ENCODE assay signal across 20 cellular contexts in the genomic region with DNA sequence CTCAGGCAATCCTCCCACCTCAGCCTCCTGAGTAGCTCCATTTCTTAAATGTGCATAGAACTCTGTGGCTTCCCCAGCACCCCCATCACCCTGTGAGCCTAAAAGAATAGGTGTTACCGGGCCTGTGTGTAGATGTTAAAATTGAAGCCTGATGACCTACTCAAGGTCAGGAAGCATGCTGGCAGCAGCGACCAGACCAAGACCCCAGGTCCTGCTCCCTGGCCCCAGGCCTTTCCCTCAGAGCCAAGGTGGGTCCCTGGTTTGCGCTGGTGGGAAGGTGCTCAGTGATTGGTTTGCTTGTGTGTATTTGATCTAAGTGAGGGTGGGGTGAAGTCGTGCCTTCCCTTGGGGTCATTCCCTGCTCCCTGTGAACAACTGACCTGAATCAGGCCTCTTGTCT. TPM values are rescaled to one million over a fixed set of nuclear protein-coding genes. Genes with fewer than 3 reads are reported as not detected.
DNase-seq lines count a peak whose midpoint lies in the region; ATAC-seq and TF ChIP-seq lines count a peak whose summit lies in the region.
"Had no signal": no experiment of that assay in that cellular context is flagged by ENCODE, and none has a peak within 500 bp of the region (broad histone marks: within the 10 kb centered on the region; RNA-seq: fewer than 3 reads in every experiment).

No MANE protein-coding gene starts in this region.

- DNase-seq in GM23248: no peak
- DNase-seq in SJSA1 (ENCODE audit: low read depth in 1 of 2, low spot score in 2 of 2): no peak
- no peak for DNase-seq in neural progenitor cell (ENCODE audit: low spot score)
- no peak for DNase-seq in suprapubic skin (ENCODE audit: low spot score in 2 of 2)
- DNase-seq in prostate gland (ENCODE audit: low spot score): no peak
- no peak for DNase-seq in ecto neural progenitor cell (ENCODE audit: low spot score)
- DNase-seq: ACHN; activated CD8-positive, alpha-beta memory T cell treated with anti-CD3 and anti-CD28 coated beads, Interleukin-2, amount 50 U/mL, for 48 hours; cortex of kidney; KG1; mucosa of descending colon; NCI-H2171 treated with DMSO at 0.1 percent for 48 hours; NCI-H526; testis had no signal

- H3K4me1 Mint-ChIP-seq in neural progenitor cell: peaks cover 65% of the 10 kb centered on the region

- H3K27me3 Mint-ChIP-seq in neural progenitor cell (ENCODE audit: insufficient read depth, low read depth): peaks cover 15% of the 10 kb centered on the region

- H3K9me3 ChIP-seq in GM23248 (ENCODE audit: low read depth) (no peaks in the 10 kb centered on the region), SJSA1 (replicated peaks) (no peaks in the 10 kb centered on the region), iPS-15b (ENCODE audit: control insufficient read depth, insufficient read depth, low read length) (no peaks in the 10 kb centered on the region), neural progenitor cell (ENCODE audit: low read depth) (no peaks in the 10 kb centered on the region), suprapubic skin (no peaks in the 10 kb centered on the region), prostate gland (no peaks in the 10 kb centered on the region)
- H3K9me3 ChIP-seq: mucosa of descending colon, testis had no signal

- H3K36me3 ChIP-seq in GM23248 (ENCODE audit: low read depth): no peaks in the 10 kb centered on the region
- no peaks in the 10 kb centered on the region for H3K36me3 ChIP-seq in SJSA1
- H3K36me3 ChIP-seq in iPS-15b (ENCODE audit: control insufficient read depth, insufficient read depth, low read length): no peaks in the 10 kb centered on the region
- H3K36me3 ChIP-seq in neural progenitor cell: no peaks in the 10 kb centered on the region
- no peaks in the 10 kb centered on the region for H3K36me3 ChIP-seq in suprapubic skin
- no peaks in the 10 kb centered on the region for H3K36me3 ChIP-seq in prostate gland

- 68 to 74% methylated on average over 4 of the region's 4 CpGs for WGBS in GM23248 (ENCODE audit: low coverage in 1 of 2, low lambda C conversion rate in 2 of 2, missing lambda C conversion rate in 2 of 2), 2 experiments
- 75% methylated on average over 2 of the region's 4 CpGs for WGBS in suprapubic skin
- 80% methylated on average over 4 of the region's 4 CpGs for WGBS in prostate gland

- H3K27ac ChIP-seq in GM23248 (peak overlapping the region; percentile 23; the same call in 1 of the 2 replicates), SJSA1 (peak overlapping the region; percentile 82), neural progenitor cell (no peak overlapping the region), suprapubic skin (no peak overlapping the region), prostate gland (no peak overlapping the region)
- H3K27ac ChIP-seq: testis had no signal

- peak overlapping the region; percentile 76 for H2AFZ ChIP-seq in GM23248
- peak overlapping the region; percentile 63 for H2AFZ ChIP-seq in neural progenitor cell (replicated peaks)

- peak overlapping the region; percentile 84 for H3K27ac Mint-ChIP-seq in neural progenitor cell
- H3K27ac Mint-ChIP-seq: CD14-positive monocyte; T-helper 1 cell treated with Interleukin-12 subunit alpha and Interleukin-12 subunit beta and Interleukin-4 antibody, amounts not matched to agents 30 μg/mL and 1 μg/mL, for 36 hours had no signal

- H3F3A ChIP-seq in GM23248 (ENCODE audit: insufficient read depth) (0 out of 2 replicates have a peak, but pooled peaks cover 3% of the 10 kb centered on the region), neural progenitor cell (ENCODE audit: low read depth) (peaks cover 45% of the 10 kb centered on the region)

- ATAC-seq in HG03108 (IDR thresholded peaks at IDR 0.05; ENCODE audit: unreplicated experiment): no peak
- ATAC-seq: mucosa of descending colon had no signal

- no peaks in the 10 kb centered on the region for H3K9me2 ChIP-seq in GM23248 (ENCODE audit: insufficient read depth)

- intact Hi-C loops in prostate gland (cut with DNase I): no loop called here

- H3K79me2 ChIP-seq in GM23248 (ENCODE audit: insufficient read depth) (no peaks in the 10 kb centered on the region), neural progenitor cell (ENCODE audit: low read depth) (no peaks in the 10 kb centered on the region)

- in situ Hi-C loops in GM23248 (cut with MboI): no loop called here

- H3K4me3 ChIP-seq in GM23248 (no peak overlapping the region), SJSA1 (no peak overlapping the region), iPS-15b (ENCODE audit: low read depth, low read length) (no peak overlapping the region), neural progenitor cell (no peak overlapping the region), suprapubic skin (no peak overlapping the region), prostate gland (no peak overlapping the region)
- H3K4me3 ChIP-seq: mucosa of descending colon, testis had no signal

- H3K4me1 ChIP-seq in GM23248 (ENCODE audit: insufficient read depth) (no peaks in the 10 kb centered on the region), SJSA1 (replicated peaks) (peaks cover 36% of the 10 kb centered on the region), iPS-15b (ENCODE audit: control insufficient read depth, insufficient read depth, low read length) (peaks cover 7% of the 10 kb centered on the region), neural progenitor cell (peaks cover 54% of the 10 kb centered on the region), suprapubic skin (no peaks in the 10 kb centered on the region), prostate gland (replicated peaks) (no peaks in the 10 kb centered on the region)
- H3K4me1 ChIP-seq: testis had no signal

- no peaks in the 10 kb centered on the region for H4K20me1 ChIP-seq in GM23248 (ENCODE audit: insufficient read depth)
- no peaks in the 10 kb centered on the region for H4K20me1 ChIP-seq in neural progenitor cell (ENCODE audit: low read depth)

- no peaks in the 10 kb centered on the region for H3K36me3 Mint-ChIP-seq in neural progenitor cell
- H3K36me3 Mint-ChIP-seq: CD14-positive monocyte had no signal

- TF ChIP-seq POLR2A in suprapubic skin (IDR thresholded peaks at IDR 0.05) (no peak), prostate gland (IDR thresholded peaks at IDR 0.05) (no peak)

- H3K4me3 Mint-ChIP-seq in neural progenitor cell: peak overlapping the region; percentile 65
- H3K4me3 Mint-ChIP-seq: CD14-positive monocyte; T-helper 1 cell treated with Interleukin-12 subunit alpha and Interleukin-12 subunit beta and Interleukin-4 antibody, amounts not matched to agents 30 μg/mL and 1 μg/mL, for 36 hours had no signal

- H3K9me3 Mint-ChIP-seq in neural progenitor cell: no peaks in the 10 kb centered on the region
- H3K9me3 Mint-ChIP-seq: CD14-positive monocyte; T-helper 1 cell treated with Interleukin-12 subunit alpha and Interleukin-12 subunit beta and Interleukin-4 antibody, amounts not matched to agents 30 μg/mL and 1 μg/mL, for 36 hours had no signal

- H3K4me2 ChIP-seq in GM23248 (ENCODE audit: unreplicated experiment) (no peak overlapping the region), neural progenitor cell (peak overlapping the region; percentile 5)

- H3K9ac ChIP-seq in GM23248 (peak overlapping the region; percentile 54), iPS-15b (ENCODE audit: low read depth, low read length) (peak overlapping the region; percentile 24), neural progenitor cell (no peak overlapping the region)

- TF ChIP-seq EP300 in suprapubic skin (IDR thresholded peaks at IDR 0.05): no peak

- TF ChIP-seq CTCF in neural progenitor cell (IDR thresholded peaks at IDR 0.05) (no peak), suprapubic skin (IDR thresholded peaks at IDR 0.05) (no peak), prostate gland (IDR thresholded peaks at IDR 0.05) (no peak)

- H3K27me3 ChIP-seq in GM23248 (replicated peaks; ENCODE audit: insufficient read depth) (no peaks in the 10 kb centered on the region; the same call in 1 of the 2 replicates), SJSA1 (replicated peaks) (no peaks in the 10 kb centered on the region), iPS-15b (ENCODE audit: control insufficient read depth, insufficient read depth, low read length) (no peaks in the 10 kb centered on the region), neural progenitor cell (no peaks in the 10 kb centered on the region), suprapubic skin (no peaks in the 10 kb centered on the region), prostate gland (replicated peaks; ENCODE audit: insufficient read depth) (no peaks in the 10 kb centered on the region)
- H3K27me3 ChIP-seq: testis had no signal

RNA-seq across cellular contexts. Expression of gene CRABP1, which starts 18.4 kb away (rescaled TPM):
- not detected in 2 replicates for total RNA-seq in GM23248 (2014; rRNA removed; shearing (Covaris generic))
- not detected in 2 replicates for polyA plus RNA-seq in GM23248 (2016; fragmentation: Nextera tagmentation; extraction: Ambion mirVana)
- not detected in 2 replicates for total RNA-seq in SJSA1 (2014; rRNA removed; shearing (Covaris generic))
- 320 and 454 TPM in 2 replicates for total RNA-seq in neural progenitor cell (ENCODE audit: low replicate concordance)
- total RNA-seq in suprapubic skin: 1 to 10 TPM in 3 of 4 donors, not detected in 1; 2.6 to 8.7 (median 8.5) TPM
- total RNA-seq in prostate gland: not detected
- total RNA-seq: bronchial epithelial cell, epithelial cell of proximal tubule had no signal
- polyA plus RNA-seq: CD14-positive monocyte had no signal

RNA-seq across cellular contexts. Expression of gene SKIC8, which starts 22.4 kb away (rescaled TPM):
- total RNA-seq in GM23248 (2014; rRNA removed; shearing (Covaris generic)): 52.6 and 60.1 TPM in 2 replicates
- 70.6 and 77.7 TPM in 2 replicates for polyA plus RNA-seq in GM23248 (2016; fragmentation: Nextera tagmentation; extraction: Ambion mirVana)
- 103 and 171 TPM in 2 replicates for total RNA-seq in SJSA1 (2014; rRNA removed; shearing (Covaris generic))
- total RNA-seq in neural progenitor cell (ENCODE audit: low replicate concordance) (76.0 and 78.4 TPM in 2 replicates), suprapubic skin (10 to 100 TPM; 42.9 to 69.9 (median 56.2) TPM), prostate gland (100 to 1,000 TPM in 1 of 2 donors, 10 to 100 TPM in 1; 58.1 to 109 TPM)

RNA-seq across cellular contexts. Expression of gene DNAJA4, which starts 57.4 kb away (rescaled TPM):
- 0.43 and 2.7 TPM in 2 replicates for total RNA-seq in GM23248 (2014; rRNA removed; shearing (Covaris generic))
- 1.3 and 1.4 TPM in 2 replicates for polyA plus RNA-seq in GM23248 (2016; fragmentation: Nextera tagmentation; extraction: Ambion mirVana)
- total RNA-seq in SJSA1 (2014; rRNA removed; shearing (Covaris generic)): 0.09 and 0.16 TPM in 2 replicates
- total RNA-seq in neural progenitor cell (ENCODE audit: low replicate concordance) (0.12 TPM in 1 of 2 replicates, not detected in the other), suprapubic skin (100 to 1,000 TPM in 1 of 4 donors, 10 to 100 TPM in 3; 42.8 to 115 (median 58.7) TPM), prostate gland (10 to 100 TPM; 32.1 to 43.7 TPM)

Comparison
In these comparisons a context has a peak if more than half of its experiments do, and no peak if none do; other contexts are left out.
1. H3K27ac ChIP-seq: peak in GM23248 (single experiment) and SJSA1 (single experiment); none in neural progenitor cell (single experiment), suprapubic skin (single experiment) and prostate gland (0 of 2).
2. RNA of gene CRABP1, which starts 18.4 kb away (total RNA-seq): 320 to 454 TPM in neural progenitor cell; 2.6 to 8.7 TPM in suprapubic skin, not detected in GM23248, not detected in SJSA1 and not detected in prostate gland; every median in the first group is over 10 times any median in the second.